In genomic region chr5:14213253-14213652, GRCh38 we compare ENCODE assay signal across 17 cellular contexts.
A peak's percentile ranks its signal among the peaks of the same experiment; 100 is the strongest.
DNase-seq lines count a peak whose midpoint lies in the region; ATAC-seq and TF ChIP-seq lines count a peak whose summit lies in the region.
"Had no signal": no experiment of that assay in that cellular context is flagged by ENCODE, and none has a peak within 500 bp of the region (broad histone marks: within the 10 kb centered on the region; RNA-seq: fewer than 3 reads in every experiment).

No MANE protein-coding gene starts in this region.

- H3K36me3 ChIP-seq in right lobe of liver (no peaks in the 10 kb centered on the region), stomach (no peaks in the 10 kb centered on the region), uterus (no peaks in the 10 kb centered on the region)
- H3K36me3 ChIP-seq: cardiac muscle cell had no signal

- no peaks in the 10 kb centered on the region for H3K27me3 ChIP-seq in right lobe of liver
- H3K27me3 ChIP-seq in stomach = no peaks in the 10 kb centered on the region
- no peaks in the 10 kb centered on the region for H3K27me3 ChIP-seq in uterus
- H3K27me3 ChIP-seq: cardiac muscle cell had no signal

- no peak for TF ChIP-seq EP300 in stomach (IDR thresholded peaks at IDR 0.05)

- no peak overlapping the region for H3K4me3 Mint-ChIP-seq in HFFc6

- H3K4me1 ChIP-seq in right lobe of liver = peaks cover 0 to 64% (median 8%) of the 10 kb centered on the region in 4 donors
- H3K4me1 ChIP-seq in stomach = peaks cover 15 to 80% (median 50%) of the 10 kb centered on the region in 4 donors
- H3K4me1 ChIP-seq in uterus = peaks cover 0 to 2% of the 10 kb centered on the region in 2 donors

- WGBS in right lobe of liver (ENCODE audit: insufficient coverage, low coverage, low lambda C conversion rate, missing lambda C conversion rate) = 53% methylated on average over 1 of the region's 1 CpG
- WGBS in stomach, 5 donors = 51 to 73% (median 67%) methylated on average over 1 of the region's 1 CpG

- H3K27ac Mint-ChIP-seq in HFFc6 = peak overlapping the region; percentile 63
- H3K27ac Mint-ChIP-seq: activated T-helper 2 cell treated with anti-CD3 and anti-CD28 coated beads, Interferon-gamma antibody, Interleukin-2, Interleukin-4, amounts not matched to agents 10 μg/mL and 5 μg/mL and 100 μg/mL, durations not matched to agents 14 hours and 24 hours and 36 hours had no signal

- H3K27me3 Mint-ChIP-seq in HFFc6 (ENCODE audit: insufficient read depth) = peaks cover 11% of the 10 kb centered on the region

- peaks cover 28% of the 10 kb centered on the region for H3K36me3 Mint-ChIP-seq in HFFc6 (ENCODE audit: low read depth)

- ATAC-seq in right lobe of liver (no peak), HG03342 (IDR thresholded peaks at IDR 0.05; ENCODE audit: unreplicated experiment) (no peak)

- H3K4me1 Mint-ChIP-seq in HFFc6 (ENCODE audit: low read depth) = peaks cover 100% of the 10 kb centered on the region

- no peaks in the 10 kb centered on the region; the same call in 1 of the 2 replicates for H3K9me3 Mint-ChIP-seq in HFFc6
- H3K9me3 Mint-ChIP-seq: activated T-helper 2 cell treated with anti-CD3 and anti-CD28 coated beads, Interferon-gamma antibody, Interleukin-2, Interleukin-4, amounts not matched to agents 10 μg/mL and 5 μg/mL and 100 μg/mL, durations not matched to agents 14 hours and 24 hours and 36 hours had no signal

- TF ChIP-seq POLR2A in right lobe of liver (IDR thresholded peaks at IDR 0.05) (no peak), stomach (IDR thresholded peaks at IDR 0.05) (no peak), uterus (IDR thresholded peaks at IDR 0.05) (no peak)

- no peak for DNase-seq in HFFc6
- DNase-seq in amniotic epithelial cell (ENCODE audit: low read depth) = peak; percentile 41
- DNase-seq in right lobe of liver = no peak
- no peak for DNase-seq in stomach
- no peak for DNase-seq in T-helper 2 cell
- no peak for DNase-seq in uterus
- DNase-seq: activated CD4-positive, CD25-positive, alpha-beta regulatory T cell treated with anti-CD3 and anti-CD28 coated beads, Interleukin-2, amount 50 U/mL, for 72 hours; DMS 273 treated with DMSO at 0.1 percent for 48 hours; kidney glomerular epithelial cell; NCI-H1694 treated with DMSO at 0.1 percent for 48 hours; NCI-H446 treated with DMSO at 0.1 percent for 48 hours; stimulated activated CD4-positive, alpha-beta T cell treated with anti-CD3 and anti-CD28 coated beads, Interleukin-4, amount 100 ng/mL, for 1 hour; stimulated activated CD8-positive, alpha-beta memory T cell treated with anti-CD3 and anti-CD28 coated beads, Interleukin-4, amount 100 ng/mL, for 48 hours had no signal

- H3K4me3 ChIP-seq in right lobe of liver = no peak overlapping the region
- no peak overlapping the region for H3K4me3 ChIP-seq in stomach
- H3K4me3 ChIP-seq in uterus = no peak overlapping the region
- H3K4me3 ChIP-seq: cardiac muscle cell, mucosa of descending colon had no signal

- H3K9me3 ChIP-seq in right lobe of liver (no peaks in the 10 kb centered on the region), stomach (no peaks in the 10 kb centered on the region), uterus (no peaks in the 10 kb centered on the region)
- H3K9me3 ChIP-seq: mucosa of descending colon had no signal

- intact Hi-C loops in right lobe of liver (cut with DNase I) (no loop called here), stomach (cut with DNase I; ENCODE audit: low total_unique reads) (loop anchor here (10.0 kb wide), 1 partner anchor 68 kb away; the partner anchor contains the start of gene TRIO), uterus (cut with DNase I; ENCODE audit: low total_unique reads) (no loop called here)

- H3K27ac ChIP-seq in right lobe of liver = peak overlapping the region; percentile 33 to 80 (median 37)
- peak overlapping the region in 4 of 5 donors; percentile 21 to 77 (median 62) for H3K27ac ChIP-seq in stomach
- no peak overlapping the region for H3K27ac ChIP-seq in uterus
- H3K27ac ChIP-seq: cardiac muscle cell had no signal

- TF ChIP-seq CTCF in HFFc6 (IDR thresholded peaks at IDR 0.05) (no peak), right lobe of liver (IDR thresholded peaks at IDR 0.05) (no peak), stomach (IDR thresholded peaks at IDR 0.05) (no peak), uterus (IDR thresholded peaks at IDR 0.05) (no peak)

Comparison
In these comparisons a context has a peak if more than half of its experiments do, and no peak if none do; other contexts are left out.
1. H3K27ac ChIP-seq: peak in right lobe of liver (3 of 3) and stomach (4 of 5); none in uterus (0 of 2).